ENCODE assay signal across 26 cellular contexts in the genomic region with DNA sequence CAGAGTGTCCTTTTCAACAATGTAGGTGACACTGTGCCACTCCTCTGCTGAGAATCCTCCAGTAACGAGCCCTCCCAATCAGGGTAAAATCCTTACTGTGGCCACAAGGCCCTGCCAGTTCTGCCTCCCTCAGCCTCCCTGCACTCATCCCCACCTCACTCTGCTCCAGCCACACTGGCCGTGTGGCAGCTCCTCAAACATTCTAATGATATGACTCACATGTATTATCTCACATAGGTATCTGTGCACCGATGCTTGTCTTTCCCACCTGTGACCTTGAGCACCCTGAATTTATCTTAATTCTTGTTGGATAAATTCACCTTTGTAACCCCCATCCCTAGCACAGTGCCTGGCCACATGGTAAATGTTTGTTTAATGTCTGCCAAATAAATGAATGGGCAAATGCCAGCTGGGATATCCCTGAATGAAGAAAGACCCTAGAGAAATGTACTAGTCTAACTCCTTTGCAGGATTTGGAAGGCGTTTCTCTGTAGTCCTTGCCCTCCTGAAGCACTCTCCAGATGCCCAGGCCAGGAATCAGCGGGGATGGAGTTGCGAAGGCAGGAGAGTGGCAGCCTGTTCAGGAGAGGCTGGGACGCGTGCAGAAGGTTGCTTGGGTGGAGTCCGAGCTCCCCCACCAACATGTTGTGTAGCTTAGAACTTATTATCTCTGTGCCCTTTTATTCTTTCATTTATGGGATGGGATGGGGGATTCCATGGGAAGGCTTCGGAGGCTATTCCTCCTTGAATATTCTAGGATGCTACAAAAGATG.
DNase-seq lines count a peak whose midpoint lies in the region; ATAC-seq and TF ChIP-seq lines count a peak whose summit lies in the region.
"Had no signal": no experiment of that assay in that cellular context is flagged by ENCODE, and none has a peak within 500 bp of the region (broad histone marks: within the 10 kb centered on the region; RNA-seq: fewer than 3 reads in every experiment).

No MANE protein-coding gene starts in this region.

- H3K4me3 ChIP-seq in RWPE2 (ENCODE audit: severe bottlenecking) (no peak overlapping the region), thyroid gland (replicated peaks in 1 of 3) (no peak overlapping the region)
- H3K4me3 ChIP-seq: MG63, skin epidermis, suprapubic skin, vagina had no signal

- no peaks in the 10 kb centered on the region for H3K4me1 ChIP-seq in RWPE2 (ENCODE audit: insufficient read depth, poor library complexity, severe bottlenecking)
- no peaks in the 10 kb centered on the region for H3K4me1 ChIP-seq in foreskin keratinocyte
- H3K4me1 ChIP-seq in thyroid gland: no peaks in the 10 kb centered on the region
- H3K4me1 ChIP-seq: suprapubic skin, vagina had no signal

- peak; percentile 93 for ATAC-seq in RWPE2 (ENCODE audit: low read depth)
- ATAC-seq in foreskin keratinocyte: peak; percentile 83
- ATAC-seq in HG03342 (IDR thresholded peaks at IDR 0.05; ENCODE audit: unreplicated experiment): no peak
- no peak for ATAC-seq in GM21723 (IDR thresholded peaks at IDR 0.05; ENCODE audit: unreplicated experiment)
- ATAC-seq: activated CD4-positive, CD25-positive, alpha-beta regulatory T cell treated with anti-CD3 and anti-CD28 coated beads, Interleukin-2, amount 50 U/mL, for 24 hours; activated CD8-positive, alpha-beta T cell treated with anti-CD3 and anti-CD28 coated beads, Interleukin-2, amount 10 ng/mL, durations not matched to agents 7 days and 5 days had no signal

- no peak overlapping the region for H3K4me3 Mint-ChIP-seq in HFFc6
- H3K4me3 Mint-ChIP-seq: activated CD8-positive, alpha-beta T cell treated with anti-CD3 and anti-CD28 coated beads, Interleukin-2, amount 10 ng/mL, durations not matched to agents 7 days and 5 days; central memory CD8-positive, alpha-beta T cell had no signal

- H3K36me3 Mint-ChIP-seq in HFFc6 (ENCODE audit: low read depth): no peaks in the 10 kb centered on the region

- peaks cover 36% of the 10 kb centered on the region for H3K27me3 Mint-ChIP-seq in HFFc6 (ENCODE audit: insufficient read depth)

- H3K9me3 ChIP-seq in RWPE2 (ENCODE audit: severe bottlenecking) (no peaks in the 10 kb centered on the region), thyroid gland (no peaks in the 10 kb centered on the region)
- H3K9me3 ChIP-seq: MG63, neutrophil, suprapubic skin, vagina had no signal

- TF ChIP-seq CTCF in RWPE2 (IDR thresholded peaks at IDR 0.05; ENCODE audit: poor library complexity, severe bottlenecking) (no peak), foreskin keratinocyte (conservative IDR thresholded peaks at IDR 0.05) (no peak), thyroid gland (IDR thresholded peaks at IDR 0.05) (no peak), HFFc6 (IDR thresholded peaks at IDR 0.05) (no peak)

- intact Hi-C loops in thyroid gland (cut with DNase I): no loop called here

- no peak overlapping the region for H3K27ac Mint-ChIP-seq in HFFc6
- H3K27ac Mint-ChIP-seq: activated CD8-positive, alpha-beta T cell treated with anti-CD3 and anti-CD28 coated beads, Interleukin-2, amount 10 ng/mL, durations not matched to agents 7 days and 5 days had no signal

- no peaks in the 10 kb centered on the region for H3K36me3 ChIP-seq in RWPE2 (ENCODE audit: low read depth)
- H3K36me3 ChIP-seq in thyroid gland: no peaks in the 10 kb centered on the region
- H3K36me3 ChIP-seq: MG63, neutrophil, suprapubic skin, vagina had no signal

- DNase-seq in A172 (ENCODE audit: low spot score) (peak; percentile 35), EL (peak; percentile 13), RWPE2 (ENCODE audit: low spot score) (no peak), foreskin keratinocyte (peak; percentile 40 to 60), thyroid gland (no peak), HFFc6 (no peak)
- DNase-seq: activated CD8-positive, alpha-beta T cell treated with anti-CD3 and anti-CD28 coated beads, Interleukin-2, amount 10 ng/mL, durations not matched to agents 7 days and 5 days; activated gamma-delta T cell treated with Interleukin-2 at 50 U/mL for 16 hours; C1 segment of cervical spinal cord; foreskin melanocyte; kidney; MG63; NCI-H1417 treated with DMSO at 0.1 percent for 48 hours; NCI-H526; SHP77; stimulated activated CD4-positive, alpha-beta T cell treated with anti-CD3 and anti-CD28 coated beads, Interleukin-1b, Interleukin-23, amount 100 ng/mL, for 48 hours had no signal

- no peaks in the 10 kb centered on the region for H3K9me3 Mint-ChIP-seq in HFFc6
- H3K9me3 Mint-ChIP-seq: central memory CD8-positive, alpha-beta T cell; IgD-negative memory B cell had no signal

- no peak for TF ChIP-seq POLR2A in thyroid gland (IDR thresholded peaks at IDR 0.05)

- H3K27me3 ChIP-seq in RWPE2 (ENCODE audit: insufficient read depth, poor library complexity, severe bottlenecking) (no peaks in the 10 kb centered on the region), foreskin keratinocyte (no peaks in the 10 kb centered on the region), thyroid gland (no peaks in the 10 kb centered on the region)
- H3K27me3 ChIP-seq: MG63, neutrophil, vagina had no signal

- H3K27ac ChIP-seq in RWPE2 (ENCODE audit: poor library complexity, severe bottlenecking) (no peak overlapping the region), foreskin keratinocyte (no peak overlapping the region), thyroid gland (no peak overlapping the region)
- H3K27ac ChIP-seq: HL-60, neutrophil, skin epidermis, suprapubic skin, vagina had no signal

- 72 to 77% methylated on average over 10 of the region's 10 CpGs for WGBS in thyroid gland, 2 donors

- no peaks in the 10 kb centered on the region for H3K4me1 Mint-ChIP-seq in HFFc6 (ENCODE audit: low read depth)
- H3K4me1 Mint-ChIP-seq: central memory CD8-positive, alpha-beta T cell had no signal

Comparison
In these comparisons a context has a peak if more than half of its experiments do, and no peak if none do; other contexts are left out.
1. DNase-seq: peak in A172 (single experiment), EL (single experiment) and foreskin keratinocyte (2 of 2); none in RWPE2 (single experiment), thyroid gland (0 of 2) and HFFc6 (single experiment).
2. ATAC-seq: peak in RWPE2 (single experiment) and foreskin keratinocyte (single experiment); none in HG03342 (single experiment) and GM21723 (single experiment).